2 cellular contexts compared by ENCODE assay signal in genomic region chr19:40528078-40528477, GRCh38.
TF ChIP-seq lines count a peak whose summit lies in the region.

No MANE protein-coding gene starts in this region.

TF ChIP-seq in GM23338, 12 proteins besides CTCF, POLR2A, EP300 and RAD21:
- TF ChIP-seq NANOG (IDR thresholded peaks at IDR 0.05; ENCODE audit: borderline replicate concordance): no peak
- no peak for TF ChIP-seq JUNB (IDR thresholded peaks at IDR 0.05; ENCODE audit: unreplicated experiment)
- no peak for TF ChIP-seq EZH2 (IDR thresholded peaks at IDR 0.05; ENCODE audit: low read depth, unreplicated experiment)
- no peak for TF ChIP-seq ETS1 (IDR thresholded peaks at IDR 0.05)
- no peak for TF ChIP-seq ZNF331 (CRISPR knock-in tag; IDR thresholded peaks at IDR 0.05; ENCODE audit: low read depth)
- no peak for TF ChIP-seq POLR2AphosphoS5 (IDR thresholded peaks at IDR 0.05; ENCODE audit: low read depth)
- TF ChIP-seq ZNF114 (CRISPR knock-in tag; IDR thresholded peaks at IDR 0.05): no peak

TF ChIP-seq in H1, 55 proteins besides CTCF, POLR2A, EP300 and RAD21:
- TF ChIP-seq ATF3 (IDR thresholded peaks at IDR 0.05; ENCODE audit: insufficient read depth, low read depth, low read length) (no peak), KDM1A (IDR thresholded peaks at IDR 0.05; ENCODE audit: borderline replicate concordance, low read length) (no peak), KDM4A (IDR thresholded peaks at IDR 0.05; ENCODE audit: low read depth, low read length, severe bottlenecking) (no peak), SRF (IDR thresholded peaks at IDR 0.05; ENCODE audit: low read depth, low read length) (no peak), NANOG (IDR thresholded peaks at IDR 0.05; ENCODE audit: insufficient read depth, low read depth, low read length, poor library complexity, severe bottlenecking) (no peak), NRF1 (IDR thresholded peaks at IDR 0.05; ENCODE audit: low read depth, low read length) (no peak), RNF2 (IDR thresholded peaks at IDR 0.05; ENCODE audit: borderline replicate concordance, low read depth, low read length, missing control alignments, poor library complexity, severe bottlenecking) (no peak), TAF1 (IDR thresholded peaks at IDR 0.05; ENCODE audit: low read depth, low read length) (no peak), MAFK (IDR thresholded peaks at IDR 0.05; ENCODE audit: low read depth, low read length) (no peak), CEBPB (IDR thresholded peaks at IDR 0.05; ENCODE audit: low read depth, low read length) (no peak), BCL11A (IDR thresholded peaks at IDR 0.05; ENCODE audit: low read depth in 2 of 2, low read length in 2 of 2) (no peak), PHF8 (conservative IDR thresholded peaks at IDR 0.05; ENCODE audit: low read depth, low read length) (no peak), GABPA (IDR thresholded peaks at IDR 0.05; ENCODE audit: borderline replicate concordance, insufficient read depth, low read length) (no peak), E2F6 (IDR thresholded peaks at IDR 0.05) (no peak), CBX8 (IDR thresholded peaks at IDR 0.05; ENCODE audit: borderline replicate concordance, low read depth, low read length) (no peak), POU5F1 (IDR thresholded peaks at IDR 0.05; ENCODE audit: low read depth, low read length) (no peak), HDAC6 (IDR thresholded peaks at IDR 0.05; ENCODE audit: low read depth, low read length) (no peak), RXRA (IDR thresholded peaks at IDR 0.05; ENCODE audit: insufficient read depth, low read depth, low read length) (no peak), SIRT6 (IDR thresholded peaks at IDR 0.05; ENCODE audit: low read length) (no peak)
